ENCODE assay signal across 1 cellular context in the genomic region with DNA sequence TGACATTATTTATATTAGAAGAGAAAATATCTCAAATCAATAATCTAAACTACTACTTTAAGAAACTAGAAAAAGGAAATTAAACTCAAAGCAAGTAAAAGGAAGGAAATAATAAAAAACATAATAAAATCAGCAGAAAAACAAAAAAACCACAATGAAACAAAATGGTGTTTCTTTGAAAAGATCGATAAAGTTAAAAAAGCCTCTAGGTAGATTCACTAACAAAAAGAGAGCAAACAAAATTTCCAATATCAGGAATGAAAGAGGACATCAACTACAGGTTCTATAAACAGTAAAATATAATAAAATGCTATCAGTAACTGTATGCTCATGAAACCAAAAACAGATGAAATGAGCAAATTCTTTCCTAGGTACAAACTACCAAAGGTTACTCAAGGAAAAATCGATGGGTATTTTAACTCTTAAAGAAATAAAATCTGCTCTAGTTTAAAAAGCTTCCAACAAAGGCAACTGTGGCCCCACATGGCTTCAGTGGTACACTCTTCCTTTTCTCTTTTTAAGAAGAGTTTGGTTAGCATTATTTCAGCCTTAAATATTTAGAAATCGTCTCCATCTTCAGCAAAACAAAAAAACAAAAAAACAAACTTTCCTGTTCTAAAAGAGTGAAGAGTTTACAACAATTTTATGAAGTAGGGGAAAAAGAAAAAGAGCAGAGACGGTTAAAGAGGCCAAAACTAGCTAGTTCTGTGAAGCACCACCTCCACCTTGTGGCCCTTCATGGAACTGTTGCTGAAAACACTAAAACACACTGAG.
TF ChIP-seq lines count a peak whose summit lies in the region.

No MANE protein-coding gene starts in this region.

TF ChIP-seq in K562, 482 proteins besides CTCF, POLR2A, EP300 and RAD21 (continued from another document):
- TF ChIP-seq, protein P1, sequence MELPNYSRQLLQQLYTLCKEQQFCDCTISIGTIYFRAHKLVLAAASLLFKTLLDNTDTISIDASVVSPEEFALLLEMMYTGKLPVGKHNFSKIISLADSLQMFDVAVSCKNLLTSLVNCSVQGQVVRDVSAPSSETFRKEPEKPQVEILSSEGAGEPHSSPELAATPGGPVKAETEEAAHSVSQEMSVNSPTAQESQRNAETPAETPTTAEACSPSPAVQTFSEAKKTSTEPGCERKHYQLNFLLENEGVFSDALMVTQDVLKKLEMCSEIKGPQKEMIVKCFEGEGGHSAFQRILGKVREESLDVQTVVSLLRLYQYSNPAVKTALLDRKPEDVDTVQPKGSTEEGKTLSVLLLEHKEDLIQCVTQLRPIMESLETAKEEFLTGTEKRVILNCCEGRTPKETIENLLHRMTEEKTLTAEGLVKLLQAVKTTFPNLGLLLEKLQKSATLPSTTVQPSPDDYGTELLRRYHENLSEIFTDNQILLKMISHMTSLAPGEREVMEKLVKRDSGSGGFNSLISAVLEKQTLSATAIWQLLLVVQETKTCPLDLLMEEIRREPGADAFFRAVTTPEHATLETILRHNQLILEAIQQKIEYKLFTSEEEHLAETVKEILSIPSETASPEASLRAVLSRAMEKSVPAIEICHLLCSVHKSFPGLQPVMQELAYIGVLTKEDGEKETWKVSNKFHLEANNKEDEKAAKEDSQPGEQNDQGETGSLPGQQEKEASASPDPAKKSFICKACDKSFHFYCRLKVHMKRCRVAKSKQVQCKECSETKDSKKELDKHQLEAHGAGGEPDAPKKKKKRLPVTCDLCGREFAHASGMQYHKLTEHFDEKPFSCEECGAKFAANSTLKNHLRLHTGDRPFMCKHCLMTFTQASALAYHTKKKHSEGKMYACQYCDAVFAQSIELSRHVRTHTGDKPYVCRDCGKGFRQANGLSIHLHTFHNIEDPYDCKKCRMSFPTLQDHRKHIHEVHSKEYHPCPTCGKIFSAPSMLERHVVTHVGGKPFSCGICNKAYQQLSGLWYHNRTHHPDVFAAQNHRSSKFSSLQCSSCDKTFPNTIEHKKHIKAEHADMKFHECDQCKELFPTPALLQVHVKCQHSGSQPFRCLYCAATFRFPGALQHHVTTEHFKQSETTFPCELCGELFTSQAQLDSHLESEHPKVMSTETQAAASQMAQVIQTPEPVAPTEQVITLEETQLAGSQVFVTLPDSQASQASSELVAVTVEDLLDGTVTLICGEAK (IDR thresholded peaks at IDR 0.05) = peak; percentile 62; the same call in 1 of the 2 replicates
- TF ChIP-seq, protein P1 (CRISPR knock-in tag; IDR thresholded peaks at IDR 0.05) = no peak
- TF ChIP-seq, protein P2, sequence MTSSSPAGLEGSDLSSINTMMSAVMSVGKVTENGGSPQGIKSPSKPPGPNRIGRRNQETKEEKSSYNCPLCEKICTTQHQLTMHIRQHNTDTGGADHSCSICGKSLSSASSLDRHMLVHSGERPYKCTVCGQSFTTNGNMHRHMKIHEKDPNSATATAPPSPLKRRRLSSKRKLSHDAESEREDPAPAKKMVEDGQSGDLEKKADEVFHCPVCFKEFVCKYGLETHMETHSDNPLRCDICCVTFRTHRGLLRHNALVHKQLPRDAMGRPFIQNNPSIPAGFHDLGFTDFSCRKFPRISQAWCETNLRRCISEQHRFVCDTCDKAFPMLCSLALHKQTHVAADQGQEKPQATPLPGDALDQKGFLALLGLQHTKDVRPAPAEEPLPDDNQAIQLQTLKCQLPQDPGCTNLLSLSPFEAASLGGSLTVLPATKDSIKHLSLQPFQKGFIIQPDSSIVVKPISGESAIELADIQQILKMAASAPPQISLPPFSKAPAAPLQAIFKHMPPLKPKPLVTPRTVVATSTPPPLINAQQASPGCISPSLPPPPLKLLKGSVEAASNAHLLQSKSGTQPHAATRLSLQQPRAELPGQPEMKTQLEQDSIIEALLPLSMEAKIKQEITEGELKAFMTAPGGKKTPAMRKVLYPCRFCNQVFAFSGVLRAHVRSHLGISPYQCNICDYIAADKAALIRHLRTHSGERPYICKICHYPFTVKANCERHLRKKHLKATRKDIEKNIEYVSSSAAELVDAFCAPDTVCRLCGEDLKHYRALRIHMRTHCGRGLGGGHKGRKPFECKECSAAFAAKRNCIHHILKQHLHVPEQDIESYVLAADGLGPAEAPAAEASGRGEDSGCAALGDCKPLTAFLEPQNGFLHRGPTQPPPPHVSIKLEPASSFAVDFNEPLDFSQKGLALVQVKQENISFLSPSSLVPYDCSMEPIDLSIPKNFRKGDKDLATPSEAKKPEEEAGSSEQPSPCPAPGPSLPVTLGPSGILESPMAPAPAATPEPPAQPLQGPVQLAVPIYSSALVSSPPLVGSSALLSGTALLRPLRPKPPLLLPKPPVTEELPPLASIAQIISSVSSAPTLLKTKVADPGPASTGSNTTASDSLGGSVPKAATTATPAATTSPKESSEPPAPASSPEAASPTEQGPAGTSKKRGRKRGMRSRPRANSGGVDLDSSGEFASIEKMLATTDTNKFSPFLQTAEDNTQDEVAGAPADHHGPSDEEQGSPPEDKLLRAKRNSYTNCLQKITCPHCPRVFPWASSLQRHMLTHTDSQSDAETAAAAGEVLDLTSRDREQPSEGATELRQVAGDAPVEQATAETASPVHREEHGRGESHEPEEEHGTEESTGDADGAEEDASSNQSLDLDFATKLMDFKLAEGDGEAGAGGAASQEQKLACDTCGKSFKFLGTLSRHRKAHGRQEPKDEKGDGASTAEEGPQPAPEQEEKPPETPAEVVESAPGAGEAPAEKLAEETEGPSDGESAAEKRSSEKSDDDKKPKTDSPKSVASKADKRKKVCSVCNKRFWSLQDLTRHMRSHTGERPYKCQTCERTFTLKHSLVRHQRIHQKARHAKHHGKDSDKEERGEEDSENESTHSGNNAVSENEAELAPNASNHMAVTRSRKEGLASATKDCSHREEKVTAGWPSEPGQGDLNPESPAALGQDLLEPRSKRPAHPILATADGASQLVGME (CRISPR knock-in tag; IDR thresholded peaks at IDR 0.05) = no peak
- TF ChIP-seq, protein P3, sequence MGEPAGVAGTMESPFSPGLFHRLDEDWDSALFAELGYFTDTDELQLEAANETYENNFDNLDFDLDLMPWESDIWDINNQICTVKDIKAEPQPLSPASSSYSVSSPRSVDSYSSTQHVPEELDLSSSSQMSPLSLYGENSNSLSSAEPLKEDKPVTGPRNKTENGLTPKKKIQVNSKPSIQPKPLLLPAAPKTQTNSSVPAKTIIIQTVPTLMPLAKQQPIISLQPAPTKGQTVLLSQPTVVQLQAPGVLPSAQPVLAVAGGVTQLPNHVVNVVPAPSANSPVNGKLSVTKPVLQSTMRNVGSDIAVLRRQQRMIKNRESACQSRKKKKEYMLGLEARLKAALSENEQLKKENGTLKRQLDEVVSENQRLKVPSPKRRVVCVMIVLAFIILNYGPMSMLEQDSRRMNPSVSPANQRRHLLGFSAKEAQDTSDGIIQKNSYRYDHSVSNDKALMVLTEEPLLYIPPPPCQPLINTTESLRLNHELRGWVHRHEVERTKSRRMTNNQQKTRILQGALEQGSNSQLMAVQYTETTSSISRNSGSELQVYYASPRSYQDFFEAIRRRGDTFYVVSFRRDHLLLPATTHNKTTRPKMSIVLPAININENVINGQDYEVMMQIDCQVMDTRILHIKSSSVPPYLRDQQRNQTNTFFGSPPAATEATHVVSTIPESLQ (CRISPR knock-in tag; IDR thresholded peaks at IDR 0.05) = no peak
- no peak for TF ChIP-seq TEAD4 (IDR thresholded peaks at IDR 0.05; ENCODE audit: low read length)
- no peak for TF ChIP-seq TEAD4 (CRISPR knock-in tag; IDR thresholded peaks at IDR 0.05; ENCODE audit: borderline replicate concordance)
- TF ChIP-seq, protein P4, sequence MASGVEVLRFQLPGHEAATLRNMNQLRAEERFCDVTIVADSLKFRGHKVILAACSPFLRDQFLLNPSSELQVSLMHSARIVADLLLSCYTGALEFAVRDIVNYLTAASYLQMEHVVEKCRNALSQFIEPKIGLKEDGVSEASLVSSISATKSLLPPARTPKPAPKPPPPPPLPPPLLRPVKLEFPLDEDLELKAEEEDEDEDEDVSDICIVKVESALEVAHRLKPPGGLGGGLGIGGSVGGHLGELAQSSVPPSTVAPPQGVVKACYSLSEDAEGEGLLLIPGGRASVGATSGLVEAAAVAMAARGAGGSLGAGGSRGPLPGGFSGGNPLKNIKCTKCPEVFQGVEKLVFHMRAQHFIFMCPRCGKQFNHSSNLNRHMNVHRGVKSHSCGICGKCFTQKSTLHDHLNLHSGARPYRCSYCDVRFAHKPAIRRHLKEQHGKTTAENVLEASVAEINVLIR (CRISPR knock-in tag; IDR thresholded peaks at IDR 0.05) = no peak
